Comparison of ENCODE assay signal across 8 cellular contexts in genomic region chr20:38165089-38165965, GRCh38. TPM values are rescaled to one million over a fixed set of nuclear protein-coding genes. Genes with fewer than 3 reads are reported as not detected.
DNase-seq lines count a peak whose midpoint lies in the region; ATAC-seq and TF ChIP-seq lines count a peak whose summit lies in the region.

TGM2 (minus strand) TSS chr20:38165270; CDS start chr20:38165198, 72 bp downstream.

- DNase-seq in ACHN = peak; percentile 84
- no peak for DNase-seq in RWPE2 (ENCODE audit: low spot score)
- peak; percentile 56 for DNase-seq in activated naive CD8-positive, alpha-beta T cell treated with anti-CD3 and anti-CD28 coated beads, Interleukin-2, amount 50 U/mL, for 24 hours
- DNase-seq in heart left ventricle = peak; percentile 84 to 92 (median 91)
- DNase-seq in psoas muscle = peak; percentile 82 to 90

- peaks cover 9% of the 10 kb centered on the region for H3K4me1 Mint-ChIP-seq in activated naive CD8-positive, alpha-beta T cell treated with anti-CD3 and anti-CD28 coated beads, Interleukin-2, amount 50 U/mL, for 24 hours

- no peaks in the 10 kb centered on the region for H3K27me3 ChIP-seq in RWPE2 (ENCODE audit: insufficient read depth, poor library complexity, severe bottlenecking)
- no peaks in the 10 kb centered on the region for H3K27me3 ChIP-seq in heart left ventricle
- H3K27me3 ChIP-seq in psoas muscle (ENCODE audit: insufficient read depth in 3 of 3, low read length in 2 of 3) = no peaks in the 10 kb centered on the region

- 14 to 47% (median 23%) methylated on average over 13 to 46 of the region's 46 CpGs for WGBS in heart left ventricle, 4 donors
- WGBS in psoas muscle, 3 donors = 12 to 15% (median 12%) methylated on average over 46 of the region's 46 CpGs

- H3K4me3 ChIP-seq in RWPE2 (ENCODE audit: severe bottlenecking) (peak within 1 kb of the TSS; percentile 28), heart left ventricle (peak within 1 kb of the TSS; percentile 49 to 81 (median 70)), psoas muscle (peak within 1 kb of the TSS; percentile 77)

- H3K9me3 Mint-ChIP-seq in activated naive CD8-positive, alpha-beta T cell treated with anti-CD3 and anti-CD28 coated beads, Interleukin-2, amount 50 U/mL, for 24 hours = no peaks in the 10 kb centered on the region

- in situ Hi-C loops in ACHN (cut with HindIII; ENCODE audit: low pct_ligation_motif_present, low pct_unique_long_range_greater_than_20kb, low sequenced_read_pairs) = no loop called here

- H3K9me3 ChIP-seq in RWPE2 (ENCODE audit: severe bottlenecking) (no peaks in the 10 kb centered on the region), heart left ventricle (no peaks in the 10 kb centered on the region), psoas muscle (no peaks in the 10 kb centered on the region)

- H3K27ac ChIP-seq in RWPE2 (ENCODE audit: poor library complexity, severe bottlenecking) (peak within 1 kb of the TSS; percentile 97), heart left ventricle (peak within 1 kb of the TSS; percentile 76 to 96 (median 86)), psoas muscle (peak within 1 kb of the TSS; percentile 72)

- no peak within 1 kb of the TSS for H3K4me3 Mint-ChIP-seq in activated naive CD8-positive, alpha-beta T cell treated with anti-CD3 and anti-CD28 coated beads, Interleukin-2, amount 50 U/mL, for 24 hours

- peaks cover 24% of the 10 kb centered on the region for H3K27me3 Mint-ChIP-seq in activated naive CD8-positive, alpha-beta T cell treated with anti-CD3 and anti-CD28 coated beads, Interleukin-2, amount 50 U/mL, for 24 hours

- no peak within 1 kb of the TSS for H3K27ac Mint-ChIP-seq in activated naive CD8-positive, alpha-beta T cell treated with anti-CD3 and anti-CD28 coated beads, Interleukin-2, amount 50 U/mL, for 24 hours

- intact Hi-C loops in heart left ventricle (cut with DNase I) = loop anchor here (1.0 to 10.0 kb wide), 13 partner anchors 51 to 109 kb away; no protein-coding TSS in a partner anchor
- intact Hi-C loops in psoas muscle (cut with DNase I) = loop anchor here (1.0 to 10.0 kb wide), 6 partner anchors 53 to 271 kb away; no protein-coding TSS in a partner anchor

- ATAC-seq in GM18861 (IDR thresholded peaks at IDR 0.05; ENCODE audit: unreplicated experiment) (peak; percentile 84), HG03571 (IDR thresholded peaks at IDR 0.05; ENCODE audit: unreplicated experiment) (peak; percentile 75), RWPE2 (ENCODE audit: low read depth) (peak; percentile 47), heart left ventricle (peak; percentile 82 to 90 (median 86)), psoas muscle (peak; percentile 86 to 97 (median 92)), HG03097 (IDR thresholded peaks at IDR 0.05; ENCODE audit: low FRiP score, unreplicated experiment) (no peak)
- peak; percentile 49 for ATAC-seq in activated naive CD8-positive, alpha-beta T cell treated with anti-CD3 and anti-CD28 coated beads, Interleukin-2, amount 50 U/mL, for 24 hours

- H3K4me1 ChIP-seq in RWPE2 (ENCODE audit: insufficient read depth, poor library complexity, severe bottlenecking) (peaks cover 43% of the 10 kb centered on the region), heart left ventricle (peaks cover 0 to 85% (median 50%) of the 10 kb centered on the region in 12 donors), psoas muscle (peaks cover 12% of the 10 kb centered on the region)

- TF ChIP-seq POLR2A in heart left ventricle (IDR thresholded peaks at IDR 0.05) = peak; percentile 63 to 90

- peaks cover 8% of the 10 kb centered on the region for H3K36me3 ChIP-seq in RWPE2 (ENCODE audit: low read depth)
- H3K36me3 ChIP-seq in heart left ventricle = peaks cover 0 to 18% (median 8%) of the 10 kb centered on the region in 9 donors
- H3K36me3 ChIP-seq in psoas muscle (ENCODE audit: insufficient read depth in 1 of 2, low read depth in 1 of 2) = peaks cover 0 to 8% of the 10 kb centered on the region in 2 donors

- no peaks in the 10 kb centered on the region for H3K36me3 Mint-ChIP-seq in activated naive CD8-positive, alpha-beta T cell treated with anti-CD3 and anti-CD28 coated beads, Interleukin-2, amount 50 U/mL, for 24 hours (ENCODE audit: low read depth)

- TF ChIP-seq CTCF in RWPE2 (IDR thresholded peaks at IDR 0.05; ENCODE audit: poor library complexity, severe bottlenecking) = peak; percentile 99
- peak; percentile 79 to 94 (median 89) for TF ChIP-seq CTCF in heart left ventricle (IDR thresholded peaks at IDR 0.05)
- peak; percentile 89 for TF ChIP-seq CTCF in psoas muscle (IDR thresholded peaks at IDR 0.05)

RNA-seq across cellular contexts. Expression of gene TGM2, which starts in this region (rescaled TPM):
- total RNA-seq in heart left ventricle (1,000 to 10,000 TPM in 1 of 9 donors, 100 to 1,000 TPM in 8; 271 to 1,146 (median 567) TPM), psoas muscle (100 to 1,000 TPM in 3 of 4 donors, 10 to 100 TPM in 1; 38.0 to 235 (median 134) TPM)
- polyA plus RNA-seq in heart left ventricle (100 to 1,000 TPM; 211 to 972 TPM), psoas muscle (100 to 1,000 TPM in 1 of 3 donors, 10 to 100 TPM in 2; 23.6 to 168 (median 57.4) TPM)
